In genomic region chr11:65440831-65441499, GRCh38 we compare ENCODE assay signal across 10 cellular contexts. TPM values are rescaled to one million over a fixed set of nuclear protein-coding genes. Genes with fewer than 3 reads are reported as not detected.
DNase-seq lines count a peak whose midpoint lies in the region; ATAC-seq and TF ChIP-seq lines count a peak whose summit lies in the region.
"Had no signal": no experiment of that assay in that cellular context is flagged by ENCODE, and none has a peak within 500 bp of the region (broad histone marks: within the 10 kb centered on the region; RNA-seq: fewer than 3 reads in every experiment).

No MANE protein-coding gene starts in this region.

- H3K27ac Mint-ChIP-seq in activated T-helper 1 cell treated with anti-CD3 and anti-CD28 coated beads, Interleukin-12 subunit alpha, Interleukin-12 subunit beta, Interleukin-2, Interleukin-4 antibody, amounts not matched to agents 30 ng/mL and 10 ng/mL and 1 ng/mL, durations not matched to agents 14 hours and 24 hours and 36 hours: peak overlapping the region; percentile 91

- POLR2A ChIA-PET in A673 (lab: Charles Lee; ENCODE audit: low non-redundant PET): no interaction called here

- H3K4me1 Mint-ChIP-seq in activated T-helper 1 cell treated with anti-CD3 and anti-CD28 coated beads, Interleukin-12 subunit alpha, Interleukin-12 subunit beta, Interleukin-2, Interleukin-4 antibody, amounts not matched to agents 30 ng/mL and 10 ng/mL and 1 ng/mL, durations not matched to agents 14 hours and 24 hours and 36 hours (ENCODE audit: low read depth): peaks cover 62% of the 10 kb centered on the region

- H3K4me3 ChIP-seq in A673 (ENCODE audit: low read depth, low read length, poor library complexity, severe bottlenecking): no peak overlapping the region
- no peak overlapping the region for H3K4me3 ChIP-seq in BE2C (ENCODE audit: low read depth, low read length)
- H3K4me3 ChIP-seq: ovary had no signal

- CTCF ChIA-PET in A673 (lab: Charles Lee): no interaction called here

- H3K9me3 ChIP-seq in A673 (ENCODE audit: low read depth, low read length, poor library complexity, severe bottlenecking) (no peaks in the 10 kb centered on the region), BE2C (no peaks in the 10 kb centered on the region)
- H3K9me3 ChIP-seq: ovary had no signal

- no peaks in the 10 kb centered on the region for H3K27me3 ChIP-seq in A673 (replicated peaks; ENCODE audit: insufficient read depth, low read depth, low read length, poor library complexity)
- no peaks in the 10 kb centered on the region for H3K27me3 ChIP-seq in BE2C
- H3K27me3 ChIP-seq: ovary had no signal

- H3K27ac ChIP-seq in A673 (ENCODE audit: low read depth, low read length, poor library complexity, severe bottlenecking): no peak overlapping the region
- H3K27ac ChIP-seq: 22Rv1, ovary had no signal

- DNase-seq in SIG-M5 treated with dmso at 0.1 percent for 504 hours (lab: John Stamatoyannopoulos, UW; ENCODE audit: unreplicated experiment) (peak; percentile 84), SIG-M5 (lab: John Stamatoyannopoulos, UW) (no peak), lung microvascular endothelial cell (ENCODE audit: low read depth in 2 of 2) (peak; percentile 38 to 57), A673 (ENCODE audit: low spot score) (no peak), BE2C (no peak), COR-L47 (lab: John Stamatoyannopoulos, UW) (no peak)
- DNase-seq in activated T-helper 1 cell treated with anti-CD3 and anti-CD28 coated beads, Interleukin-12 subunit alpha, Interleukin-12 subunit beta, Interleukin-2, Interleukin-4 antibody, amounts not matched to agents 30 ng/mL and 10 ng/mL and 1 ng/mL, durations not matched to agents 14 hours and 24 hours and 36 hours (ENCODE audit: low spot score): no peak

- H3K36me3 ChIP-seq in A673 (ENCODE audit: insufficient read depth, low read length, poor library complexity, severe bottlenecking) (peaks cover 26% of the 10 kb centered on the region), BE2C (peaks cover 16% of the 10 kb centered on the region)
- H3K36me3 ChIP-seq: ovary had no signal

- H3K36me3 Mint-ChIP-seq in activated T-helper 1 cell treated with anti-CD3 and anti-CD28 coated beads, Interleukin-12 subunit alpha, Interleukin-12 subunit beta, Interleukin-2, Interleukin-4 antibody, amounts not matched to agents 30 ng/mL and 10 ng/mL and 1 ng/mL, durations not matched to agents 14 hours and 24 hours and 36 hours (ENCODE audit: low read depth): peaks cover 45% of the 10 kb centered on the region

- H3K9me3 Mint-ChIP-seq in activated T-helper 1 cell treated with anti-CD3 and anti-CD28 coated beads, Interleukin-12 subunit alpha, Interleukin-12 subunit beta, Interleukin-2, Interleukin-4 antibody, amounts not matched to agents 30 ng/mL and 10 ng/mL and 1 ng/mL, durations not matched to agents 14 hours and 24 hours and 36 hours: no peaks in the 10 kb centered on the region

- intact Hi-C loops in activated T-helper 1 cell treated with anti-CD3 and anti-CD28 coated beads, Interleukin-12 subunit alpha, Interleukin-12 subunit beta, Interleukin-2, Interleukin-4 antibody, amounts not matched to agents 30 ng/mL and 10 ng/mL and 1 ng/mL, durations not matched to agents 14 hours and 24 hours and 36 hours (cut with micrococcal nuclease): loop anchor here (1.0 to 2.0 kb wide), 2 partner anchors 14 kb away; no protein-coding TSS in a partner anchor
- intact Hi-C loops in A673 (cut with micrococcal nuclease; ENCODE audit: unreplicated experiment): no loop called here

- TF ChIP-seq CTCF in A673 (conservative IDR thresholded peaks at IDR 0.05; ENCODE audit: low read depth, low read length): no peak
- no peak for TF ChIP-seq CTCF in BE2C (IDR thresholded peaks at IDR 0.05; ENCODE audit: low read depth, low read length)

- peaks cover 2% of the 10 kb centered on the region for H3K27me3 Mint-ChIP-seq in activated T-helper 1 cell treated with anti-CD3 and anti-CD28 coated beads, Interleukin-12 subunit alpha, Interleukin-12 subunit beta, Interleukin-2, Interleukin-4 antibody, amounts not matched to agents 30 ng/mL and 10 ng/mL and 1 ng/mL, durations not matched to agents 14 hours and 24 hours and 36 hours (ENCODE audit: insufficient read depth)

- no peaks in the 10 kb centered on the region for H3K4me1 ChIP-seq in A673 (ENCODE audit: insufficient read depth, low read length, poor library complexity, severe bottlenecking)
- no peaks in the 10 kb centered on the region for H3K4me1 ChIP-seq in BE2C

- peak; percentile 54 for ATAC-seq in HG03354 (IDR thresholded peaks at IDR 0.05; ENCODE audit: poor library complexity, severe bottlenecking, unreplicated experiment)

- no TSS peak for BruUV-seq in A673 (replicated peaks; lab: Mats Ljungman, UMichigan)

- H3K4me3 Mint-ChIP-seq in activated T-helper 1 cell treated with anti-CD3 and anti-CD28 coated beads, Interleukin-12 subunit alpha, Interleukin-12 subunit beta, Interleukin-2, Interleukin-4 antibody, amounts not matched to agents 30 ng/mL and 10 ng/mL and 1 ng/mL, durations not matched to agents 14 hours and 24 hours and 36 hours: peak overlapping the region; percentile 22

RNA-seq across cellular contexts. Expression of gene NEAT1, which starts 18.4 kb away (rescaled TPM):
- total RNA-seq in activated T-helper 1 cell treated with anti-CD3 and anti-CD28 coated beads, Interleukin-12 subunit alpha, Interleukin-12 subunit beta, Interleukin-2, Interleukin-4 antibody, amounts not matched to agents 30 ng/mL and 10 ng/mL and 1 ng/mL, durations not matched to agents 14 hours and 24 hours and 36 hours: 507 and 517 TPM in 2 replicates
- total RNA-seq in lung microvascular endothelial cell: 26.4 and 94.2 TPM in 2 replicates
- total RNA-seq in A673 (2021): 196 and 211 TPM in 2 replicates
- 301 TPM for polyA plus RNA-seq in BE2C (2012; ENCODE audit: insufficient read depth, insufficient read length, low read depth)

RNA-seq across cellular contexts. Expression of gene FRMD8, which starts 54.5 kb away (rescaled TPM):
- total RNA-seq in activated T-helper 1 cell treated with anti-CD3 and anti-CD28 coated beads, Interleukin-12 subunit alpha, Interleukin-12 subunit beta, Interleukin-2, Interleukin-4 antibody, amounts not matched to agents 30 ng/mL and 10 ng/mL and 1 ng/mL, durations not matched to agents 14 hours and 24 hours and 36 hours: 40.5 and 42.3 TPM in 2 replicates
- 63.4 and 82.9 TPM in 2 replicates for total RNA-seq in lung microvascular endothelial cell
- total RNA-seq in A673 (2021): 43.2 and 51.1 TPM in 2 replicates
- polyA plus RNA-seq in BE2C (2012; ENCODE audit: insufficient read depth, insufficient read length, low read depth): 12.5 TPM

RNA-seq across cellular contexts. Expression of gene MALAT1, which starts 57.9 kb away (rescaled TPM):
- total RNA-seq in activated T-helper 1 cell treated with anti-CD3 and anti-CD28 coated beads, Interleukin-12 subunit alpha, Interleukin-12 subunit beta, Interleukin-2, Interleukin-4 antibody, amounts not matched to agents 30 ng/mL and 10 ng/mL and 1 ng/mL, durations not matched to agents 14 hours and 24 hours and 36 hours: 5,323 and 5,421 TPM in 2 replicates
- total RNA-seq in lung microvascular endothelial cell (1,818 and 2,739 TPM in 2 replicates), A673 (2021) (4,586 and 4,701 TPM in 2 replicates)
- 273 TPM for polyA plus RNA-seq in BE2C (2012; ENCODE audit: insufficient read depth, insufficient read length, low read depth)

RNA-seq across cellular contexts. Expression of gene SLC25A45, which starts 58.5 kb away (rescaled TPM):
- total RNA-seq in activated T-helper 1 cell treated with anti-CD3 and anti-CD28 coated beads, Interleukin-12 subunit alpha, Interleukin-12 subunit beta, Interleukin-2, Interleukin-4 antibody, amounts not matched to agents 30 ng/mL and 10 ng/mL and 1 ng/mL, durations not matched to agents 14 hours and 24 hours and 36 hours: 15.3 and 19.4 TPM in 2 replicates
- total RNA-seq in lung microvascular endothelial cell (1.2 and 1.7 TPM in 2 replicates), A673 (2021) (5.3 and 7.4 TPM in 2 replicates)
- 2.7 TPM for polyA plus RNA-seq in BE2C (2012; ENCODE audit: insufficient read depth, insufficient read length, low read depth)

Comparison
In these comparisons a context has a peak if more than half of its experiments do, and no peak if none do; other contexts are left out.
1. DNase-seq: peak in SIG-M5 treated with dmso at 0.1 percent for 504 hours (single experiment) and lung microvascular endothelial cell (2 of 2); none in SIG-M5 (single experiment), activated T-helper 1 cell treated with anti-CD3 and anti-CD28 coated beads, Interleukin-12 subunit alpha, Interleukin-12 subunit beta, Interleukin-2, Interleukin-4 antibody, amounts not matched to agents 30 ng/mL and 10 ng/mL and 1 ng/mL, durations not matched to agents 14 hours and 24 hours and 36 hours (single experiment), A673 (single experiment), BE2C (single experiment) and COR-L47 (single experiment).